In genomic region chr19:45408830-45409593, GRCh38 we compare ENCODE assay signal across 12 cellular contexts. TPM values are rescaled to one million over a fixed set of nuclear protein-coding genes. Genes with fewer than 3 reads are reported as not detected.
DNase-seq lines count a peak whose midpoint lies in the region; ATAC-seq and TF ChIP-seq lines count a peak whose summit lies in the region.
"Had no signal": no experiment of that assay in that cellular context is flagged by ENCODE, and none has a peak within 500 bp of the region (broad histone marks: within the 10 kb centered on the region; RNA-seq: fewer than 3 reads in every experiment).

No MANE protein-coding gene starts in this region.

- H3K4me3 Mint-ChIP-seq in activated naive CD4-positive, alpha-beta T cell treated with anti-CD3 and anti-CD28 coated beads, Interleukin-2, amount 50 U/mL, for 24 hours = peak overlapping the region; percentile 5
- no peak overlapping the region for H3K4me3 Mint-ChIP-seq in activated naive CD4-positive, alpha-beta T cell treated with anti-CD3 and anti-CD28 coated beads, Interleukin-2, amount 10 ng/mL, durations not matched to agents 7 days and 5 days
- peak overlapping the region; percentile 14 for H3K4me3 Mint-ChIP-seq in neural crest cell

- H3K4me1 Mint-ChIP-seq in activated naive CD4-positive, alpha-beta T cell treated with anti-CD3 and anti-CD28 coated beads, Interleukin-2, amount 50 U/mL, for 24 hours = peaks cover 43% of the 10 kb centered on the region
- H3K4me1 Mint-ChIP-seq in activated naive CD4-positive, alpha-beta T cell treated with anti-CD3 and anti-CD28 coated beads, Interleukin-2, amount 10 ng/mL, durations not matched to agents 7 days and 5 days = peaks cover 40% of the 10 kb centered on the region
- H3K4me1 Mint-ChIP-seq in neural crest cell = peaks cover 30% of the 10 kb centered on the region

- H3K27ac Mint-ChIP-seq in activated naive CD4-positive, alpha-beta T cell treated with anti-CD3 and anti-CD28 coated beads, Interleukin-2, amount 50 U/mL, for 24 hours = peak overlapping the region; percentile 63
- no peak overlapping the region for H3K27ac Mint-ChIP-seq in activated naive CD4-positive, alpha-beta T cell treated with anti-CD3 and anti-CD28 coated beads, Interleukin-2, amount 10 ng/mL, durations not matched to agents 7 days and 5 days
- peak overlapping the region; percentile 58 for H3K27ac Mint-ChIP-seq in neural crest cell (ENCODE audit: unreplicated experiment)

- peaks cover 7% of the 10 kb centered on the region for H3K36me3 Mint-ChIP-seq in activated naive CD4-positive, alpha-beta T cell treated with anti-CD3 and anti-CD28 coated beads, Interleukin-2, amount 50 U/mL, for 24 hours
- H3K36me3 Mint-ChIP-seq in activated naive CD4-positive, alpha-beta T cell treated with anti-CD3 and anti-CD28 coated beads, Interleukin-2, amount 10 ng/mL, durations not matched to agents 7 days and 5 days = peaks cover 27% of the 10 kb centered on the region
- peaks cover 12% of the 10 kb centered on the region for H3K36me3 Mint-ChIP-seq in neural crest cell (ENCODE audit: low read depth)

- CTCF ChIA-PET in activated naive CD4-positive, alpha-beta T cell treated with anti-CD3 and anti-CD28 coated beads, Interleukin-2, amount 10 ng/mL, durations not matched to agents 7 days and 5 days (lab: Charles Lee) = no interaction called here
- CTCF ChIA-PET in RWPE1 (lab: Yijun Ruan, JAX) = interaction anchor here (0.6 kb wide), 1 partner anchor 8 kb away, joined by 6 read pairs; no protein-coding TSS in a partner anchor

- DNase-seq in activated naive CD4-positive, alpha-beta T cell treated with anti-CD3 and anti-CD28 coated beads, Interleukin-2, amount 10 ng/mL, durations not matched to agents 7 days and 5 days = no peak
- DNase-seq in RWPE1 (ENCODE audit: low spot score) (no peak), neural crest cell (ENCODE audit: low read depth, low spot score) (no peak)
- DNase-seq: activated CD4-positive, alpha-beta T cell treated with anti-CD3 and anti-CD28 coated beads for 1 hour; aorta; colonic mucosa; esophagus squamous epithelium; NCI-H187 treated with DMSO at 0.1 percent for 48 hours; NCI-H526 had no signal

- H3K27me3 Mint-ChIP-seq in activated naive CD4-positive, alpha-beta T cell treated with anti-CD3 and anti-CD28 coated beads, Interleukin-2, amount 50 U/mL, for 24 hours = peaks cover 5% of the 10 kb centered on the region
- H3K27me3 Mint-ChIP-seq in activated naive CD4-positive, alpha-beta T cell treated with anti-CD3 and anti-CD28 coated beads, Interleukin-2, amount 10 ng/mL, durations not matched to agents 7 days and 5 days = peaks cover 18% of the 10 kb centered on the region
- peaks cover 23% of the 10 kb centered on the region for H3K27me3 Mint-ChIP-seq in neural crest cell (ENCODE audit: low read depth)

- TF ChIP-seq CTCF in RWPE1 (conservative IDR thresholded peaks at IDR 0.05; ENCODE audit: low read depth) (no peak), neural crest cell (conservative IDR thresholded peaks at IDR 0.05) (no peak)

- no peaks in the 10 kb centered on the region for H3K9me3 Mint-ChIP-seq in activated naive CD4-positive, alpha-beta T cell treated with anti-CD3 and anti-CD28 coated beads, Interleukin-2, amount 50 U/mL, for 24 hours
- H3K9me3 Mint-ChIP-seq in activated naive CD4-positive, alpha-beta T cell treated with anti-CD3 and anti-CD28 coated beads, Interleukin-2, amount 10 ng/mL, durations not matched to agents 7 days and 5 days = no peaks in the 10 kb centered on the region
- no peaks in the 10 kb centered on the region for H3K9me3 Mint-ChIP-seq in neural crest cell

- ATAC-seq in HG03159 (IDR thresholded peaks at IDR 0.05; ENCODE audit: unreplicated experiment) (no peak), HG03354 (IDR thresholded peaks at IDR 0.05; ENCODE audit: poor library complexity, severe bottlenecking, unreplicated experiment) (no peak)

- peak overlapping the region; percentile 71 for H3K27ac ChIP-seq in RWPE1
- H3K27ac ChIP-seq: colonic mucosa, esophagus squamous epithelium had no signal

- POLR2A ChIA-PET in RWPE1 (lab: Yijun Ruan, JAX; ENCODE audit: low non-redundant PET) = interaction anchor here (0.6 kb wide), 1 partner anchor 47 kb away, joined by 4 read pairs; no protein-coding TSS in a partner anchor

RNA-seq across cellular contexts. Expression of gene POLR1G, which starts 2.6 kb away (rescaled TPM):
- 11.7 and 12.8 TPM in 2 replicates for total RNA-seq in neural crest cell

RNA-seq across cellular contexts. Expression of gene PPP1R13L, which starts 4.1 kb away (rescaled TPM):
- 6.4 and 8.2 TPM in 2 replicates for total RNA-seq in neural crest cell

RNA-seq across cellular contexts. Expression of gene ERCC1, which starts 14.7 kb away (rescaled TPM):
- total RNA-seq in neural crest cell = 111 and 115 TPM in 2 replicates

RNA-seq across cellular contexts. Expression of gene ERCC2, which starts 38.6 kb away (rescaled TPM):
- 67.3 and 71.3 TPM in 2 replicates for total RNA-seq in neural crest cell

RNA-seq across cellular contexts. Expression of gene FOSB, which starts 58.8 kb away (rescaled TPM):
- total RNA-seq in neural crest cell = 0.26 and 0.45 TPM in 2 replicates
